ENCODE assay signal across 7 cellular contexts in genomic region chr19:10377140-10377640, GRCh38. TPM values are rescaled to one million over a fixed set of nuclear protein-coding genes. Genes with fewer than 3 reads are reported as not detected.
A peak's percentile ranks its signal among the peaks of the same experiment; 100 is the strongest.
DNase-seq lines count a peak whose midpoint lies in the region; ATAC-seq and TF ChIP-seq lines count a peak whose summit lies in the region.
"Not testable (repeated sequence)": the region's sequence is repeated elsewhere in the genome, so short reads cannot be mapped to it uniquely, and the experiment has no call there.

No MANE protein-coding gene starts in this region.

- TF ChIP-seq CTCF in endothelial cell (IDR thresholded peaks at IDR 0.05; ENCODE audit: unreplicated experiment); nephron progenitor cell (IDR thresholded peaks at IDR 0.05): not testable (repeated sequence)

- not testable (repeated sequence) for ATAC-seq in stimulated activated effector memory CD8-positive, alpha-beta T cell treated with anti-CD3 and anti-CD28 coated beads, Interleukin-12 subunit alpha, Interleukin-12 subunit beta, amount 100 ng/mL, for 72 hours

- H3K4me1 Mint-ChIP-seq in activated CD4-positive, alpha-beta T cell treated with anti-CD3 and anti-CD28 coated beads, Interleukin-2, amount 10 ng/mL, durations not matched to agents 24 days and 14 days: peaks cover 22% of the 10 kb centered on the region
- H3K4me1 Mint-ChIP-seq in activated T-cell treated with anti-CD3 and anti-CD28 coated beads, Interleukin-2, amount 50 U/mL, for 24 hours (ENCODE audit: low read depth): peaks cover 24% of the 10 kb centered on the region
- peaks cover 16% of the 10 kb centered on the region for H3K4me1 Mint-ChIP-seq in activated T-helper 2 cell treated with anti-CD3 and anti-CD28 coated beads, Interferon-gamma antibody, Interleukin-2, Interleukin-4, amounts not matched to agents 10 μg/mL and 5 μg/mL and 100 μg/mL, durations not matched to agents 14 hours and 24 hours and 36 hours (ENCODE audit: low read depth)
- peaks cover 25% of the 10 kb centered on the region for H3K4me1 Mint-ChIP-seq in activated naive CD8-positive, alpha-beta T cell (ENCODE audit: low read depth)
- peaks cover 14% of the 10 kb centered on the region for H3K4me1 Mint-ChIP-seq in endothelial cell (ENCODE audit: unreplicated experiment)
- H3K4me1 Mint-ChIP-seq in nephron progenitor cell: peaks cover 20% of the 10 kb centered on the region
- peaks cover 34% of the 10 kb centered on the region for H3K4me1 Mint-ChIP-seq in stimulated activated effector memory CD8-positive, alpha-beta T cell treated with anti-CD3 and anti-CD28 coated beads, Interleukin-12 subunit alpha, Interleukin-12 subunit beta, amount 100 ng/mL, for 72 hours

- not testable (repeated sequence) for H3K9me3 Mint-ChIP-seq in activated CD4-positive, alpha-beta T cell treated with anti-CD3 and anti-CD28 coated beads, Interleukin-2, amount 10 ng/mL, durations not matched to agents 24 days and 14 days; activated T-cell treated with anti-CD3 and anti-CD28 coated beads, Interleukin-2, amount 50 U/mL, for 24 hours; activated T-helper 2 cell treated with anti-CD3 and anti-CD28 coated beads, Interferon-gamma antibody, Interleukin-2, Interleukin-4, amounts not matched to agents 10 μg/mL and 5 μg/mL and 100 μg/mL, durations not matched to agents 14 hours and 24 hours and 36 hours; activated naive CD8-positive, alpha-beta T cell (ENCODE audit: low read depth); endothelial cell (ENCODE audit: unreplicated experiment); nephron progenitor cell; stimulated activated effector memory CD8-positive, alpha-beta T cell treated with anti-CD3 and anti-CD28 coated beads, Interleukin-12 subunit alpha, Interleukin-12 subunit beta, amount 100 ng/mL, for 72 hours

- H3K27ac Mint-ChIP-seq in activated CD4-positive, alpha-beta T cell treated with anti-CD3 and anti-CD28 coated beads, Interleukin-2, amount 10 ng/mL, durations not matched to agents 24 days and 14 days: peak overlapping the region; percentile 76
- peak overlapping the region; percentile 37 for H3K27ac Mint-ChIP-seq in activated T-cell treated with anti-CD3 and anti-CD28 coated beads, Interleukin-2, amount 50 U/mL, for 24 hours
- peak overlapping the region; percentile 22 for H3K27ac Mint-ChIP-seq in activated T-helper 2 cell treated with anti-CD3 and anti-CD28 coated beads, Interferon-gamma antibody, Interleukin-2, Interleukin-4, amounts not matched to agents 10 μg/mL and 5 μg/mL and 100 μg/mL, durations not matched to agents 14 hours and 24 hours and 36 hours
- not testable (repeated sequence) for H3K27ac Mint-ChIP-seq in activated naive CD8-positive, alpha-beta T cell; endothelial cell (ENCODE audit: unreplicated experiment)
- peak overlapping the region; percentile 75 for H3K27ac Mint-ChIP-seq in nephron progenitor cell
- H3K27ac Mint-ChIP-seq in stimulated activated effector memory CD8-positive, alpha-beta T cell treated with anti-CD3 and anti-CD28 coated beads, Interleukin-12 subunit alpha, Interleukin-12 subunit beta, amount 100 ng/mL, for 72 hours: peak overlapping the region; percentile 64

- H3K4me3 Mint-ChIP-seq in activated CD4-positive, alpha-beta T cell treated with anti-CD3 and anti-CD28 coated beads, Interleukin-2, amount 10 ng/mL, durations not matched to agents 24 days and 14 days: peak overlapping the region; percentile 65
- H3K4me3 Mint-ChIP-seq in activated T-cell treated with anti-CD3 and anti-CD28 coated beads, Interleukin-2, amount 50 U/mL, for 24 hours; nephron progenitor cell; stimulated activated effector memory CD8-positive, alpha-beta T cell treated with anti-CD3 and anti-CD28 coated beads, Interleukin-12 subunit alpha, Interleukin-12 subunit beta, amount 100 ng/mL, for 72 hours: not testable (repeated sequence)
- peak overlapping the region; percentile 30 for H3K4me3 Mint-ChIP-seq in activated T-helper 2 cell treated with anti-CD3 and anti-CD28 coated beads, Interferon-gamma antibody, Interleukin-2, Interleukin-4, amounts not matched to agents 10 μg/mL and 5 μg/mL and 100 μg/mL, durations not matched to agents 14 hours and 24 hours and 36 hours (ENCODE audit: low read depth)
- H3K4me3 Mint-ChIP-seq in activated naive CD8-positive, alpha-beta T cell: peak overlapping the region; percentile 35
- H3K4me3 Mint-ChIP-seq in endothelial cell (ENCODE audit: unreplicated experiment): peak overlapping the region; percentile 67

- intact Hi-C loops in activated CD4-positive, alpha-beta T cell treated with anti-CD3 and anti-CD28 coated beads, Interleukin-2, amount 10 ng/mL, durations not matched to agents 24 days and 14 days (cut with micrococcal nuclease); activated T-helper 2 cell treated with anti-CD3 and anti-CD28 coated beads, Interferon-gamma antibody, Interleukin-2, Interleukin-4, amounts not matched to agents 10 μg/mL and 5 μg/mL and 100 μg/mL, durations not matched to agents 14 hours and 24 hours and 36 hours (cut with micrococcal nuclease): not testable (repeated sequence)

- H3K27me3 Mint-ChIP-seq in activated CD4-positive, alpha-beta T cell treated with anti-CD3 and anti-CD28 coated beads, Interleukin-2, amount 10 ng/mL, durations not matched to agents 24 days and 14 days; activated T-cell treated with anti-CD3 and anti-CD28 coated beads, Interleukin-2, amount 50 U/mL, for 24 hours; activated T-helper 2 cell treated with anti-CD3 and anti-CD28 coated beads, Interferon-gamma antibody, Interleukin-2, Interleukin-4, amounts not matched to agents 10 μg/mL and 5 μg/mL and 100 μg/mL, durations not matched to agents 14 hours and 24 hours and 36 hours (ENCODE audit: low read depth); activated naive CD8-positive, alpha-beta T cell; endothelial cell (ENCODE audit: unreplicated experiment); nephron progenitor cell (ENCODE audit: low read depth, poor library complexity): not testable (repeated sequence)

- not testable (repeated sequence) for DNase-seq in activated CD4-positive, alpha-beta T cell treated with anti-CD3 and anti-CD28 coated beads, Interleukin-2, amount 10 ng/mL, durations not matched to agents 24 days and 14 days; activated T-cell treated with anti-CD3 and anti-CD28 coated beads, Interleukin-2, amount 50 U/mL, for 24 hours; activated T-helper 2 cell treated with anti-CD3 and anti-CD28 coated beads, Interferon-gamma antibody, Interleukin-2, Interleukin-4, amounts not matched to agents 10 μg/mL and 5 μg/mL and 100 μg/mL, durations not matched to agents 14 hours and 24 hours and 36 hours (ENCODE audit: low spot score); endothelial cell (ENCODE audit: low spot score); nephron progenitor cell; stimulated activated effector memory CD8-positive, alpha-beta T cell treated with anti-CD3 and anti-CD28 coated beads, Interleukin-12 subunit alpha, Interleukin-12 subunit beta, amount 100 ng/mL, for 72 hours (ENCODE audit: low spot score in 2 of 2)

- H3K36me3 Mint-ChIP-seq in activated CD4-positive, alpha-beta T cell treated with anti-CD3 and anti-CD28 coated beads, Interleukin-2, amount 10 ng/mL, durations not matched to agents 24 days and 14 days (ENCODE audit: low read depth): peaks cover 41% of the 10 kb centered on the region
- peaks cover 57% of the 10 kb centered on the region for H3K36me3 Mint-ChIP-seq in activated T-cell treated with anti-CD3 and anti-CD28 coated beads, Interleukin-2, amount 50 U/mL, for 24 hours (ENCODE audit: low read depth)
- H3K36me3 Mint-ChIP-seq in activated T-helper 2 cell treated with anti-CD3 and anti-CD28 coated beads, Interferon-gamma antibody, Interleukin-2, Interleukin-4, amounts not matched to agents 10 μg/mL and 5 μg/mL and 100 μg/mL, durations not matched to agents 14 hours and 24 hours and 36 hours (ENCODE audit: low read depth): peaks cover 40% of the 10 kb centered on the region
- not testable (repeated sequence) for H3K36me3 Mint-ChIP-seq in activated naive CD8-positive, alpha-beta T cell
- H3K36me3 Mint-ChIP-seq in endothelial cell (ENCODE audit: low read depth, unreplicated experiment): peaks cover 21% of the 10 kb centered on the region
- H3K36me3 Mint-ChIP-seq in nephron progenitor cell (ENCODE audit: low read depth): peaks cover 26% of the 10 kb centered on the region
- peaks cover 81% of the 10 kb centered on the region for H3K36me3 Mint-ChIP-seq in stimulated activated effector memory CD8-positive, alpha-beta T cell treated with anti-CD3 and anti-CD28 coated beads, Interleukin-12 subunit alpha, Interleukin-12 subunit beta, amount 100 ng/mL, for 72 hours

RNA-seq across cellular contexts. Expression of gene TYK2, which starts 3.2 kb away (rescaled TPM):
- 244 and 255 TPM in 2 replicates for total RNA-seq in activated CD4-positive, alpha-beta T cell treated with anti-CD3 and anti-CD28 coated beads, Interleukin-2, amount 10 ng/mL, durations not matched to agents 24 days and 14 days
- total RNA-seq in activated T-helper 2 cell treated with anti-CD3 and anti-CD28 coated beads, Interferon-gamma antibody, Interleukin-2, Interleukin-4, amounts not matched to agents 10 μg/mL and 5 μg/mL and 100 μg/mL, durations not matched to agents 14 hours and 24 hours and 36 hours: 250 TPM in 2 replicates
- 143 TPM for total RNA-seq in endothelial cell (ENCODE audit: unreplicated experiment)

RNA-seq across cellular contexts. Expression of gene CDC37, which starts 26.2 kb away (rescaled TPM):
- total RNA-seq in activated CD4-positive, alpha-beta T cell treated with anti-CD3 and anti-CD28 coated beads, Interleukin-2, amount 10 ng/mL, durations not matched to agents 24 days and 14 days: 304 and 310 TPM in 2 replicates
- 285 and 300 TPM in 2 replicates for total RNA-seq in activated T-helper 2 cell treated with anti-CD3 and anti-CD28 coated beads, Interferon-gamma antibody, Interleukin-2, Interleukin-4, amounts not matched to agents 10 μg/mL and 5 μg/mL and 100 μg/mL, durations not matched to agents 14 hours and 24 hours and 36 hours
- total RNA-seq in endothelial cell (ENCODE audit: unreplicated experiment): 386 TPM

RNA-seq across cellular contexts. Expression of gene ICAM3, which starts 37.8 kb away (rescaled TPM):
- 104 and 108 TPM in 2 replicates for total RNA-seq in activated CD4-positive, alpha-beta T cell treated with anti-CD3 and anti-CD28 coated beads, Interleukin-2, amount 10 ng/mL, durations not matched to agents 24 days and 14 days
- 115 and 116 TPM in 2 replicates for total RNA-seq in activated T-helper 2 cell treated with anti-CD3 and anti-CD28 coated beads, Interferon-gamma antibody, Interleukin-2, Interleukin-4, amounts not matched to agents 10 μg/mL and 5 μg/mL and 100 μg/mL, durations not matched to agents 14 hours and 24 hours and 36 hours
- 24.9 TPM for total RNA-seq in endothelial cell (ENCODE audit: unreplicated experiment)

RNA-seq across cellular contexts. Expression of gene PDE4A, which starts 43.1 kb away (rescaled TPM):
- total RNA-seq in activated CD4-positive, alpha-beta T cell treated with anti-CD3 and anti-CD28 coated beads, Interleukin-2, amount 10 ng/mL, durations not matched to agents 24 days and 14 days: 55.3 and 58.0 TPM in 2 replicates
- 105 TPM in 2 replicates for total RNA-seq in activated T-helper 2 cell treated with anti-CD3 and anti-CD28 coated beads, Interferon-gamma antibody, Interleukin-2, Interleukin-4, amounts not matched to agents 10 μg/mL and 5 μg/mL and 100 μg/mL, durations not matched to agents 14 hours and 24 hours and 36 hours
- total RNA-seq in endothelial cell (ENCODE audit: unreplicated experiment): 0.46 TPM

RNA-seq across cellular contexts. Expression of gene RAVER1, which starts 43.9 kb away (rescaled TPM):
- 96.1 and 108 TPM in 2 replicates for total RNA-seq in activated CD4-positive, alpha-beta T cell treated with anti-CD3 and anti-CD28 coated beads, Interleukin-2, amount 10 ng/mL, durations not matched to agents 24 days and 14 days
- total RNA-seq in activated T-helper 2 cell treated with anti-CD3 and anti-CD28 coated beads, Interferon-gamma antibody, Interleukin-2, Interleukin-4, amounts not matched to agents 10 μg/mL and 5 μg/mL and 100 μg/mL, durations not matched to agents 14 hours and 24 hours and 36 hours: 90.3 and 91.1 TPM in 2 replicates
- total RNA-seq in endothelial cell (ENCODE audit: unreplicated experiment): 46.1 TPM
